ENCODE assay signal across 13 cellular contexts in the genomic region with DNA sequence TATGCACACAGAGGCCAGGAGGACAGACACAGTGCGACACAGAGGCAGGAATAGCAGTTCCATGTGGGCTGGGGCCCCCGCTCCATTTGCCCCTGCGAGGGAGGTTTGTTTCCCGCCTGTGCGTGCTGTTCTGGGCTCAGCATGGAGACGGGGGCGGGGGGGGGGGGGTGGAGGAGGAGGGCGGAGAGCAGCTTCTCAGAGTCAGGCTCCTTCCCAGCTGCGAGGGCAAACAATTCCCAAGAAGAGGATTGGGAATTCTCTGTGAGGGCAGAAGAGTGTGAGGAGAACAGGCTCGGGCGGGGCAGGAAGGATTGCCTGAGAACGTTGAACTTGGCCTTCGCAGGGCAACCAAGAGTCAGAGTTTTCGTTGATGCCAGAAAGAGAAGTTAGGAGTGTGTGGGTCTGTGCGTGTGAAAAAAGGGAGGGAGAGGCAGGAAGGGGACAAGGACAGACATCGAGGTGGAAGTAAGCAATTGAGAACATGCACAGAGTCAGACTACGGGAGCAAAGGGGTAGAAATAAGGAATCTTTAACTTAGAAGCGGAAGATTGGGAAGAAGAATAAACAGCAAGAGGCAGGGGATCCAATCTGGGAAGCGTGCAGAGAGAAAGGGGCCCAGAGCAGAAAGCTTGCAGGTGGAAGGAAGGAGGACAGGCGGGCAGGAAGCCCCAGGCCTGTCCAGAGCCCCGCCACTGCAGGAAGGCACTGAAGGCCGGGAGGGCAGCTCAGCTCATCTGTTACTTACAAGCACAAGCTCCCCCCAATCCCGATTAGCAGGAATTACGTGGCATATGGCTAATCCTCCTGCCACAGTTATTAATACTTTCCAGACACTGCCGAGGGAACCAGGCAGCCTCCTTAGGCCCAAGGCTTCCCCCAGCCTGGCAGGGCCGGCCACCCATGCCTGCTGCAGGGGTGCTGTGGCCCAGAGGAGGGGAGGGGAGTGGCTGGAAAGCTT. TPM values are rescaled to one million over a fixed set of nuclear protein-coding genes. Genes with fewer than 3 reads are reported as not detected.
DNase-seq lines count a peak whose midpoint lies in the region; ATAC-seq, FAIRE-seq and TF ChIP-seq lines count a peak whose summit lies in the region.
"Had no signal": no experiment of that assay in that cellular context is flagged by ENCODE, and none has a peak within 500 bp of the region (broad histone marks: within the 10 kb centered on the region; RNA-seq: fewer than 3 reads in every experiment).

No MANE protein-coding gene starts in this region.

- DNase-seq in D721Med (ENCODE audit: insufficient read length, low spot score) (peak; percentile 67), H9 (no peak), coronary artery (ENCODE audit: low spot score) (peak; percentile 56), osteocyte (ENCODE audit: extremely low spot score, unreplicated experiment) (no peak), frontal cortex (ENCODE audit: low spot score in 2 of 2) (no peak), T-helper 2 cell (no peak)
- DNase-seq in activated naive CD4-positive, alpha-beta T cell treated with anti-CD3 and anti-CD28 coated beads, Interleukin-2, amount 50 U/mL, for 16 hours: no peak
- DNase-seq: NCI-H510A treated with DMSO at 0.1 percent for 48 hours; stimulated activated CD4-positive, alpha-beta T cell treated with anti-CD3 and anti-CD28 coated beads, Interleukin-4, amount 100 ng/mL, for 4 hours had no signal

- H4K20me1 ChIP-seq in H9 (ENCODE audit: control insufficient read depth, insufficient read depth, insufficient read length): no peaks in the 10 kb centered on the region

- H2BK15ac ChIP-seq in H9 (ENCODE audit: low read depth, low read length): no peak overlapping the region

- no peaks in the 10 kb centered on the region for H3K36me3 Mint-ChIP-seq in H9 (ENCODE audit: insufficient read depth in 1 of 3, low read depth in 3 of 3)
- no peaks in the 10 kb centered on the region for H3K36me3 Mint-ChIP-seq in osteocyte (ENCODE audit: unreplicated experiment)

- H2BK120ac ChIP-seq in H9 (ENCODE audit: low read depth, low read length, poor library complexity, severe bottlenecking): peak overlapping the region; percentile 29

- H3K9me3 ChIP-seq in H9 (ENCODE audit: control insufficient read depth, low read depth, low read length): no peaks in the 10 kb centered on the region

- TF ChIP-seq CTCF in D721Med (IDR thresholded peaks at IDR 0.05; ENCODE audit: insufficient read depth, missing control alignments) (no peak), H9 (conservative IDR thresholded peaks at IDR 0.05) (no peak), coronary artery (IDR thresholded peaks at IDR 0.05) (no peak), osteocyte (IDR thresholded peaks at IDR 0.05) (no peak)

- H3K4me3 ChIP-seq in coronary artery: no peak overlapping the region
- H3K4me3 ChIP-seq: skin epidermis had no signal

- peaks cover 3% of the 10 kb centered on the region; the same call in 1 of the 2 replicates for H3K4me1 ChIP-seq in H9 (ENCODE audit: insufficient read depth, low read length)

- peak; percentile 29 for FAIRE-seq in D721Med (lab: Jason Lieb, UNC)
- FAIRE-seq in frontal cortex (lab: Jason Lieb, UNC): no peak
- FAIRE-seq: bronchial epithelial cell had no signal

- no peak overlapping the region for H3T11ph ChIP-seq in H9 (ENCODE audit: low read length)

- peak overlapping the region; percentile 69 for H2AFZ ChIP-seq in H9 (ENCODE audit: low read length)

- H2BK20ac ChIP-seq in H9 (ENCODE audit: low read depth, low read length, poor library complexity, severe bottlenecking): no peak overlapping the region

- H3K27me3 ChIP-seq in H9 (ENCODE audit: insufficient read depth, low read length): no peaks in the 10 kb centered on the region

- H4K91ac ChIP-seq in H9 (ENCODE audit: insufficient read length, low read depth, low read length): no peak overlapping the region

- no peak overlapping the region for H3K4me3 Mint-ChIP-seq in H9
- no peak overlapping the region for H3K4me3 Mint-ChIP-seq in osteocyte (ENCODE audit: unreplicated experiment)

- no peak overlapping the region for H3K27ac ChIP-seq in H9 (ENCODE audit: insufficient read length, low read depth, low read length)
- H3K27ac ChIP-seq in coronary artery: no peak overlapping the region

- peaks cover 25% of the 10 kb centered on the region for H3K27me3 Mint-ChIP-seq in H9 (ENCODE audit: low read depth)
- peaks cover 2% of the 10 kb centered on the region for H3K27me3 Mint-ChIP-seq in osteocyte (ENCODE audit: unreplicated experiment)

- H2BK5ac ChIP-seq in H9 (ENCODE audit: insufficient read length, low read length): no peak overlapping the region

- peak overlapping the region; percentile 24 for H3K56ac ChIP-seq in H9 (ENCODE audit: insufficient read length, low read depth, low read length)

- ATAC-seq in HG03469 (IDR thresholded peaks at IDR 0.05; ENCODE audit: unreplicated experiment): no peak
- ATAC-seq: Right ventricle myocardium inferior had no signal

- H3K23ac ChIP-seq in H9 (ENCODE audit: insufficient read length, low read depth, low read length): no peak overlapping the region

- no peak overlapping the region for H4K5ac ChIP-seq in H9 (ENCODE audit: insufficient read length, low read depth, low read length)

- H2BK12ac ChIP-seq in H9 (ENCODE audit: insufficient read length, low read depth, low read length): no peak overlapping the region

- H3K4me1 Mint-ChIP-seq in H9 (peaks cover 33 to 36% of the 10 kb centered on the region in 2 experiments), osteocyte (ENCODE audit: unreplicated experiment) (peaks cover 18% of the 10 kb centered on the region)

- no peak overlapping the region for H3K4ac ChIP-seq in H9 (ENCODE audit: low read depth, low read length)

- H3K79me2 ChIP-seq in H9 (ENCODE audit: insufficient read depth, low read length): no peaks in the 10 kb centered on the region

- H4K8ac ChIP-seq in H9 (replicated peaks; ENCODE audit: insufficient read length, low read depth, low read length): no peak overlapping the region

- H3K18ac ChIP-seq in H9 (ENCODE audit: insufficient read length, low read depth, low read length): peak overlapping the region; percentile 78

- H3K23me2 ChIP-seq in H9 (ENCODE audit: insufficient read length, low read depth, low read length, poor library complexity, severe bottlenecking): peaks cover 6% of the 10 kb centered on the region

- H3K27ac Mint-ChIP-seq in H9 (no peak overlapping the region; a peak in 2 of 7 replicates), osteocyte (ENCODE audit: unreplicated experiment) (peak overlapping the region; percentile 7)

- WGBS in H9 (ENCODE audit: extremely low coverage, insufficient read length, low lambda C conversion rate): no CpG with 5 or more reads among the region's 26 CpGs

- H3K4me2 ChIP-seq in H9 (ENCODE audit: insufficient read depth, insufficient read length, low read length): no peak overlapping the region

- no peak overlapping the region for H3K9ac ChIP-seq in H9 (ENCODE audit: extremely low read depth, insufficient read length, low read length)

- no peaks in the 10 kb centered on the region for H3K79me1 ChIP-seq in H9 (ENCODE audit: insufficient read depth, low read depth, low read length, poor library complexity, severe bottlenecking)

- H3K14ac ChIP-seq in H9 (ENCODE audit: insufficient read depth, low read length): peak overlapping the region; percentile 73; the same call in 1 of the 2 replicates

- no peak overlapping the region for H2AK5ac ChIP-seq in H9 (ENCODE audit: insufficient read length, low read length)

- no peaks in the 10 kb centered on the region for H3K9me3 Mint-ChIP-seq in H9
- H3K9me3 Mint-ChIP-seq in osteocyte (ENCODE audit: unreplicated experiment): no peaks in the 10 kb centered on the region

RNA-seq across cellular contexts. Expression of a gene that starts 15.6 kb away (rescaled TPM):
- total RNA-seq in H9 (2021) (30.0 and 36.5 TPM in 2 replicates), osteocyte (170 and 177 TPM in 2 replicates), frontal cortex (39.5 TPM)

Comparison
In these comparisons a context has a peak if more than half of its experiments do, and no peak if none do; other contexts are left out.
1. DNase-seq: peak in D721Med (single experiment) and coronary artery (single experiment); none in H9 (single experiment), osteocyte (single experiment), frontal cortex (0 of 2), T-helper 2 cell (0 of 5) and activated naive CD4-positive, alpha-beta T cell treated with anti-CD3 and anti-CD28 coated beads, Interleukin-2, amount 50 U/mL, for 16 hours (single experiment).